In genomic region chr18:22943847-22944246, GRCh38 we compare ENCODE assay signal across 29 cellular contexts.
"Had no signal": no experiment of that assay in that cellular context is flagged by ENCODE, and none has a peak within 500 bp of the region (broad histone marks: within the 10 kb centered on the region; RNA-seq: fewer than 3 reads in every experiment).

No MANE protein-coding gene starts in this region.

- H3K4me1 Mint-ChIP-seq: neural crest cell had no signal

- FAIRE-seq: kidney, urothelium cell line had no signal

- H3K27me3 Mint-ChIP-seq: naive thymus-derived CD8-positive, alpha-beta T cell; stimulated activated naive B cell treated with anti-CD40 and anti-IgM and Interleukin-4, amounts not matched to agents 10 μg/mL and 1 μg/mL and 100 μg/mL, for 72 hours had no signal

- H3K27ac ChIP-seq: left lung, lower lobe of right lung, ovary, prostate gland, skin epidermis, stomach, testis, thyroid gland, transverse colon, upper lobe of left lung had no signal

- H3K36me3 Mint-ChIP-seq: naive thymus-derived CD8-positive, alpha-beta T cell had no signal

- H3K4me1 ChIP-seq: left lung, lower lobe of right lung, prostate gland, stomach, testis, thyroid gland, transverse colon, upper lobe of left lung had no signal

- H3K36me3 ChIP-seq: ovary, prostate gland, thyroid gland, transverse colon had no signal

- H3K9me3 Mint-ChIP-seq: naive thymus-derived CD8-positive, alpha-beta T cell; nephron; neural crest cell; stimulated activated naive B cell treated with anti-CD40 and anti-IgM and Interleukin-4, amounts not matched to agents 10 μg/mL and 1 μg/mL and 100 μg/mL, for 72 hours had no signal

- H3K27ac Mint-ChIP-seq: naive thymus-derived CD8-positive, alpha-beta T cell; nephron; stimulated activated naive B cell treated with anti-CD40 and anti-IgM and Interleukin-4, amounts not matched to agents 10 μg/mL and 1 μg/mL and 100 μg/mL, for 72 hours had no signal

- H3K27me3 ChIP-seq: left lung, ovary, stomach, testis, thyroid gland, transverse colon, upper lobe of left lung had no signal

- DNase-seq: hippocampal formation; kidney; left colon; left lung; lower lobe of right lung; midbrain; mucosa of descending colon; naive thymus-derived CD8-positive, alpha-beta T cell; nucleus accumbens; ovary; retina; right cardiac atrium; stimulated activated CD4-positive, alpha-beta T cell treated with anti-CD3 and anti-CD28 coated beads, Interleukin-12 subunit alpha, Interleukin-12 subunit beta, amount 100 ng/mL, for 4 hours; stimulated activated CD4-positive, alpha-beta T cell treated with anti-CD3 and anti-CD28 coated beads, Interleukin-15, amount 100 ng/mL, for 24 hours; stimulated activated CD4-positive, alpha-beta T cell treated with anti-CD3 and anti-CD28 coated beads, Interleukin-2, amount 100 ng/mL, for 24 hours; stimulated activated CD4-positive, alpha-beta T cell treated with anti-CD3 and anti-CD28 coated beads, Interleukin-4, amount 100 ng/mL, for 1 hour; stimulated activated naive B cell treated with anti-CD40 and anti-IgM and Interleukin-4, amounts not matched to agents 10 μg/mL and 1 μg/mL and 100 μg/mL, for 72 hours; stimulated activated naive CD8-positive, alpha-beta T cell treated with anti-CD3 and anti-CD28 coated beads, Interleukin-15, Interleukin-2, amounts not matched to agents 100 U/mL and 50 U/mL, for 24 hours; stomach; testis; thyroid gland; transverse colon; upper lobe of left lung had no signal

- H3K4me3 ChIP-seq: left lung, lower lobe of right lung, mucosa of descending colon, ovary, prostate gland, skin epidermis, stomach, testis, thyroid gland, transverse colon, upper lobe of left lung had no signal

- ATAC-seq: left colon; left lung; lower lobe of right lung; mucosa of descending colon; naive thymus-derived CD8-positive, alpha-beta T cell; right cardiac atrium; sciatic nerve; stimulated activated naive B cell treated with anti-CD40 and anti-IgM and Interleukin-4, amounts not matched to agents 10 μg/mL and 1 μg/mL and 100 μg/mL, for 72 hours; stimulated activated naive CD8-positive, alpha-beta T cell treated with anti-CD3 and anti-CD28 coated beads, Interleukin-15, Interleukin-2, amounts not matched to agents 100 U/mL and 50 U/mL, for 24 hours had no signal

- H3K4me3 Mint-ChIP-seq: naive thymus-derived CD8-positive, alpha-beta T cell; nephron; neural crest cell; stimulated activated naive B cell treated with anti-CD40 and anti-IgM and Interleukin-4, amounts not matched to agents 10 μg/mL and 1 μg/mL and 100 μg/mL, for 72 hours had no signal
